ENCODE assay signal across 8 cellular contexts in genomic region chr5:83076742-83077661, GRCh38. TPM values are rescaled to one million over a fixed set of nuclear protein-coding genes. Genes with fewer than 3 reads are reported as not detected.
DNase-seq lines count a peak whose midpoint lies in the region; ATAC-seq and TF ChIP-seq lines count a peak whose summit lies in the region.

Gene TMEM167A, minus strand, starts transcription at chr5:83077394. Its CDS starts 71 bp downstream, at chr5:83077323.
Gene XRCC4, plus strand, starts transcription at chr5:83077547. Its CDS starts 27,373 bp downstream, at chr5:83104920.

- POLR2A ChIA-PET in Panc1 (lab: Charles Lee), result interaction anchor here (0.6 to 0.9 kb wide), 3 partner anchors 9 to 204 kb away, joined by 3 to 6 read pairs (median 4); no protein-coding TSS in a partner anchor

- H3K9me3 ChIP-seq in Panc1 (ENCODE audit: control insufficient read depth, insufficient read depth, low read depth, low read length), result no peaks in the 10 kb centered on the region
- no peaks in the 10 kb centered on the region for H3K9me3 ChIP-seq in esophagus (ENCODE audit: control insufficient read depth in 2 of 2, insufficient read depth in 1 of 2, low read depth in 1 of 2, low read length in 1 of 2)
- H3K9me3 ChIP-seq in mucosa of stomach (ENCODE audit: control insufficient read depth, low read length), result no peaks in the 10 kb centered on the region

- peak within 1 kb of the TSS; percentile 74 for H3K9ac ChIP-seq in mucosa of stomach (ENCODE audit: low read length)

- peak; percentile 99 for ATAC-seq in GM21723 (IDR thresholded peaks at IDR 0.05; ENCODE audit: unreplicated experiment)
- peak; percentile 100 for ATAC-seq in Panc1
- ATAC-seq in activated T-cell treated with anti-CD3 and anti-CD28 coated beads, Interleukin-2, amount 50 U/mL, for 4 hours, result peak; percentile 100

- intact Hi-C loops in Panc1 (cut with micrococcal nuclease; ENCODE audit: unreplicated experiment), result loop anchor here (5.0 kb wide), 1 partner anchor 395 kb away; the partner anchor contains the start of gene VCAN

- H3K36me3 ChIP-seq in Panc1 (ENCODE audit: control insufficient read depth, insufficient read depth, low read length) (peaks cover 6% of the 10 kb centered on the region; the same call in 1 of the 2 replicates), esophagus (ENCODE audit: control insufficient read depth in 2 of 2, insufficient read depth in 2 of 2, low read length in 1 of 2) (no peaks in the 10 kb centered on the region), mucosa of stomach (ENCODE audit: control insufficient read depth, insufficient read depth, low read length) (no peaks in the 10 kb centered on the region)

- peaks cover 20% of the 10 kb centered on the region for H3K36me3 Mint-ChIP-seq in activated T-cell treated with anti-CD3 and anti-CD28 coated beads, Interleukin-2, amount 50 U/mL, for 4 hours (ENCODE audit: insufficient read depth)

- H3K27me3 ChIP-seq in Panc1 (ENCODE audit: control insufficient read depth, insufficient read depth, low read length), result no peaks in the 10 kb centered on the region
- H3K27me3 ChIP-seq in esophagus (ENCODE audit: control insufficient read depth in 1 of 2, insufficient read depth in 2 of 2, low read length in 2 of 2), result no peaks in the 10 kb centered on the region
- no peaks in the 10 kb centered on the region for H3K27me3 ChIP-seq in mucosa of stomach (ENCODE audit: control insufficient read depth, insufficient read depth, low read length)

- H3K4me1 Mint-ChIP-seq in activated T-cell treated with anti-CD3 and anti-CD28 coated beads, Interleukin-2, amount 50 U/mL, for 4 hours (ENCODE audit: low read depth), result peaks cover 49% of the 10 kb centered on the region

- peak within 1 kb of the TSS; percentile 99 for H3K4me3 Mint-ChIP-seq in activated T-cell treated with anti-CD3 and anti-CD28 coated beads, Interleukin-2, amount 50 U/mL, for 4 hours

- H3K27ac ChIP-seq in Panc1 (ENCODE audit: low read length) (peak within 1 kb of the TSS; percentile 99), esophagus (ENCODE audit: low read depth in 2 of 2, low read length in 1 of 2) (peak within 1 kb of the TSS; percentile 76 to 91)

- TF ChIP-seq CTCF in Panc1 (IDR thresholded peaks at IDR 0.05), result no peak

- peak within 1 kb of the TSS; percentile 96 to 100 for H3K4me3 ChIP-seq in Panc1 (ENCODE audit: low read depth in 2 of 2, low read length in 2 of 2)
- peak within 1 kb of the TSS; percentile 70 to 88 for H3K4me3 ChIP-seq in esophagus (ENCODE audit: low read depth in 1 of 2, low read length in 2 of 2)
- peak within 1 kb of the TSS; percentile 70 for H3K4me3 ChIP-seq in mucosa of stomach (ENCODE audit: low read length)

- no peaks in the 10 kb centered on the region for H3K9me3 Mint-ChIP-seq in activated T-cell treated with anti-CD3 and anti-CD28 coated beads, Interleukin-2, amount 50 U/mL, for 4 hours

- 0% methylated on average over 44 of the region's 44 CpGs for WGBS in esophagus, 2 donors

- in situ Hi-C loops in Panc1 (cut with HindIII; ENCODE audit: low pct_unique_long_range_greater_than_20kb, low sequenced_read_pairs), result no loop called here

- DNase-seq in DMS53 (lab: John Stamatoyannopoulos, UW), result peak; percentile 100
- peak; percentile 95 for DNase-seq in KG1 (lab: John Stamatoyannopoulos, UW)
- peak; percentile 89 for DNase-seq in Panc1 (ENCODE audit: low read depth, low spot score)
- DNase-seq in activated T-cell treated with anti-CD3 and anti-CD28 coated beads, Interleukin-2, amount 50 U/mL, for 4 hours, result peak; percentile 87
- peak; percentile 83 to 88 for DNase-seq in stimulated activated CD8-positive, alpha-beta memory T cell treated with anti-CD3 and anti-CD28 coated beads, Interleukin-7, amount 100 ng/mL, for 1 hour (ENCODE audit: low read depth in 2 of 2)

- H3K4me1 ChIP-seq in Panc1 (ENCODE audit: control insufficient read depth, insufficient read depth, low read length) (peaks cover 8% of the 10 kb centered on the region; the same call in 1 of the 2 replicates), esophagus (ENCODE audit: control insufficient read depth in 2 of 2, insufficient read depth in 2 of 2, low read length in 1 of 2) (no peaks in the 10 kb centered on the region), mucosa of stomach (ENCODE audit: control insufficient read depth, insufficient read depth, low read length) (peaks cover 5% of the 10 kb centered on the region)

- H3K27me3 Mint-ChIP-seq in activated T-cell treated with anti-CD3 and anti-CD28 coated beads, Interleukin-2, amount 50 U/mL, for 4 hours (ENCODE audit: low read depth), result no peaks in the 10 kb centered on the region

- BruUV-seq in Panc1 (replicated peaks; lab: Mats Ljungman, UMichigan), result no TSS peak

- CTCF ChIA-PET in Panc1 (lab: Charles Lee), result interaction anchor here (0.6 kb wide), 1 partner anchor 718 kb away, joined by 3 read pairs; no protein-coding TSS in a partner anchor

RNA-seq across cellular contexts. Expression of gene TMEM167A, which starts in this region (rescaled TPM):
- total RNA-seq in Panc1 (2021; ENCODE audit: unreplicated experiment), result 117 TPM
- polyA plus RNA-seq in Panc1 (2012; ENCODE audit: insufficient read length), result 35.9 TPM
- 100 to 1,000 TPM in 2 of 3 donors, 10 to 100 TPM in 1; 99.5 to 114 (median 111) TPM for total RNA-seq in activated T-cell treated with anti-CD3 and anti-CD28 coated beads, Interleukin-2, amount 50 U/mL, for 4 hours
- polyA plus RNA-seq in esophagus, result 10 to 100 TPM; 28.4 to 30.6 TPM

RNA-seq across cellular contexts. Expression of gene XRCC4, which starts in this region (rescaled TPM):
- 12.5 TPM for total RNA-seq in Panc1 (2021; ENCODE audit: unreplicated experiment)
- polyA plus RNA-seq in Panc1 (2012; ENCODE audit: insufficient read length), result 4.0 TPM
- total RNA-seq in activated T-cell treated with anti-CD3 and anti-CD28 coated beads, Interleukin-2, amount 50 U/mL, for 4 hours, result 1 to 10 TPM; 7.6 to 8.8 (median 8.7) TPM
- polyA plus RNA-seq in esophagus, result 1 to 10 TPM; 2.7 to 5.1 TPM

Comparison
In these comparisons a context has a peak if more than half of its experiments do, and no peak if none do; other contexts are left out.
1. Peak in every context shown above with its lines: DNase-seq, ATAC-seq, H3K4me3 ChIP-seq and H3K27ac ChIP-seq.